In the genomic region with DNA sequence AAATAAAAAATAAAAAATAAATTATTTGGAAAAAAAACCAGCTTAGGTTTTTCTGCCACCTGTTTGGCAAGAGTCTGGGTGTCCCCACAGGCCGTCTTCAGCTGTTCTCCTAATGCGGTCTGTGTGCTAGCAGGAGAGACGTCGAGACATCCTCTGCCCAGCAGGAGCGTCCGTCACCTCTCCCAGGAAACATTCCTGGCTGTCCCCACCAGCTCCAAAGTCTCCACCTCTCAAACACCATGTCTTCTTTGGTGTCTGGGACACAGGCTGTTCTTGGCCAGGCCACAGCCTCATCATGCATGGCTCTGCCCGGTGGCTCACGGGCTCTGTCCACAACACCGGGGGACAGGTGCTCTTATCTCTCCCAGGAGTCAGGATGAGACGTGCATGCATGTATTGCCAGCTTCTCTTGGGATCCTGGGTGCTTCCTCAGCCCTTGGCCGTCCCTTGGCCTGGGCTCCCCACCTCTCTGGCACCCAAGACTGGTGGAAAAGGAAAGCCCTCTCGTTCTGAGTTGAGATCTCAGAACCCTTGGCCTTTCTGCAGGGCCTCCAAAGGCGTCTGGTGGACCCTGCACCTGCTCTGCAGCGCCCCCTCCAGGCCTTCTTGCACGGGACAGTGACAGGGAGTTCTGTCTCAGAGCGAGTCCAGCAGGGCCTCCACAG, we compare ENCODE assay signal across 8 cellular contexts.
DNase-seq lines count a peak whose midpoint lies in the region; ATAC-seq lines count a peak whose summit lies in the region.

No MANE protein-coding gene starts in this region.

- ATAC-seq in activated naive CD8-positive, alpha-beta T cell treated with anti-CD3 and anti-CD28 coated beads, Interleukin-2, amount 10 ng/mL, durations not matched to agents 7 days and 5 days (ENCODE audit: low read depth): no peak

- POLR2A ChIA-PET in activated naive CD8-positive, alpha-beta T cell treated with anti-CD3 and anti-CD28 coated beads, Interleukin-2, amount 10 ng/mL, durations not matched to agents 7 days and 5 days (lab: Charles Lee): interaction anchor here (0.7 to 1.3 kb wide), 2 partner anchors 84 to 224 kb away, joined by 3 to 4 read pairs; no protein-coding TSS in a partner anchor

- peaks cover 13% of the 10 kb centered on the region for H3K27me3 Mint-ChIP-seq in activated naive CD8-positive, alpha-beta T cell treated with anti-CD3 and anti-CD28 coated beads, Interleukin-2, amount 10 ng/mL, durations not matched to agents 7 days and 5 days

- no peak overlapping the region for H3K4me3 Mint-ChIP-seq in activated naive CD8-positive, alpha-beta T cell treated with anti-CD3 and anti-CD28 coated beads, Interleukin-2, amount 10 ng/mL, durations not matched to agents 7 days and 5 days

- H3K4me1 Mint-ChIP-seq in activated naive CD8-positive, alpha-beta T cell treated with anti-CD3 and anti-CD28 coated beads, Interleukin-2, amount 10 ng/mL, durations not matched to agents 7 days and 5 days: peaks cover 22% of the 10 kb centered on the region

- no peak overlapping the region for H3K27ac Mint-ChIP-seq in activated naive CD8-positive, alpha-beta T cell treated with anti-CD3 and anti-CD28 coated beads, Interleukin-2, amount 10 ng/mL, durations not matched to agents 7 days and 5 days

- peak; percentile 31 for DNase-seq in NOMO-1 treated with DMSO at 0.1 percent for 48 hours (lab: John Stamatoyannopoulos, UW; ENCODE audit: unreplicated experiment)
- DNase-seq in NOMO-1 treated with dmso at 0.1 percent for 144 hours (lab: John Stamatoyannopoulos, UW; ENCODE audit: unreplicated experiment): no peak
- DNase-seq in NCI-H460 (ENCODE audit: extremely low read depth, low read depth): peak; percentile 53
- peak; percentile 73 for DNase-seq in activated naive CD8-positive, alpha-beta T cell treated with anti-CD3 and anti-CD28 coated beads, Interleukin-2, amount 10 ng/mL, durations not matched to agents 7 days and 5 days
- DNase-seq in medulla oblongata (ENCODE audit: extremely low spot score): peak; percentile 54
- DNase-seq in NCI-H2081 (lab: John Stamatoyannopoulos, UW): no peak
- no peak for DNase-seq in NCI-H510A (lab: John Stamatoyannopoulos, UW)
- no peak for DNase-seq in cortex of kidney (lab: John Stamatoyannopoulos, UW)

- H3K36me3 Mint-ChIP-seq in activated naive CD8-positive, alpha-beta T cell treated with anti-CD3 and anti-CD28 coated beads, Interleukin-2, amount 10 ng/mL, durations not matched to agents 7 days and 5 days: no peaks in the 10 kb centered on the region

- H3K9me3 Mint-ChIP-seq in activated naive CD8-positive, alpha-beta T cell treated with anti-CD3 and anti-CD28 coated beads, Interleukin-2, amount 10 ng/mL, durations not matched to agents 7 days and 5 days: no peaks in the 10 kb centered on the region

Comparison
In these comparisons a context has a peak if more than half of its experiments do, and no peak if none do; other contexts are left out.
1. DNase-seq: peak in NOMO-1 treated with DMSO at 0.1 percent for 48 hours (single experiment), NCI-H460 (single experiment), activated naive CD8-positive, alpha-beta T cell treated with anti-CD3 and anti-CD28 coated beads, Interleukin-2, amount 10 ng/mL, durations not matched to agents 7 days and 5 days (single experiment) and medulla oblongata (single experiment); none in NOMO-1 treated with dmso at 0.1 percent for 144 hours (single experiment), NCI-H2081 (0 of 2), NCI-H510A (single experiment) and cortex of kidney (single experiment).